In the genomic region with DNA sequence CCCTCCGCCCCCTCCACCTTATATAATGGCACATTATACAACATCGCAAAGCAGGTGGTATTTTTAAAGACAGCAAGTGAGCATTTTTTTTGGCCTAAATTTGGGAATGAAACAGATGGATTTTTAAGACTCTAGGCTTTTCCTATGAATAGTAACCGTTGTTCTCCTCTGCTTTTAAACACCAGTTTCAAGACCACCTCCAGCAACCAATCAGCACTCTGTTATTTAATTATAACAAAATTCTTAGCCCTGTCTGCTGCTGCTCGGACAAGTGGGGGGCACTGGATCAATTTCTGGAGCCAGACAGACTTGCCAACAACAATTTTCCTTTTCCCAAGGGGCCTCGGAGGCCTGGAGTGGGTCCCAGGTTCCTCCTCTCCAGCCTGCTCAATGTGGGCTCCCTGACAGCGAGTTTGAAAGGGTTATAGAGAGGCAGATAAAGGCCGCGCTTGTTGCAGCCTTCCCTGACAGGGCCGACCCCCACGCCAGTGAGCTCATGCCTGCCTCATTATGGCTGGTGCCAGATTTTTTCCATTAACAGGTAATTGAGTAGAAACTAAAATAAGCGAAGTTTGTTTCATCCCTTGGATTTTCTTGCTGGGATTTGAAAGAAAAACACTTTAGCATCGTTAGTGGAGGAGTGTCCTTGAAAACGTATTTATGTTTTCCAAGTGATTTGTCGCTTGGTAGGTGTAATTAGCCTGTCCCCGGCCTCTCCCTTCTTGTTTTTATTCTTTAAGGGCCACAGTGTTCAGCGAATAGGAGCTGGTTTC, we compare ENCODE assay signal across 15 cellular contexts.
A peak's percentile ranks its signal among the peaks of the same experiment; 100 is the strongest.
DNase-seq lines count a peak whose midpoint lies in the region; ATAC-seq lines count a peak whose summit lies in the region.
"Had no signal": no experiment of that assay in that cellular context is flagged by ENCODE, and none has a peak within 500 bp of the region (broad histone marks: within the 10 kb centered on the region; RNA-seq: fewer than 3 reads in every experiment).

No MANE protein-coding gene starts in this region.

- DNase-seq in NCI-H1092 (lab: John Stamatoyannopoulos, UW) (peak; percentile 56), anterior cingulate cortex (lab: John Stamatoyannopoulos, UW) (peak in 51 of 58 donors; percentile 16 to 92 (median 65)), left ventricle myocardium superior (peak; percentile 52), pons (ENCODE audit: low spot score) (peak; percentile 29), CD1c-positive myeloid dendritic cell (ENCODE audit: extremely low spot score) (no peak), T-helper 17 cell (no peak)
- DNase-seq in stimulated activated CD8-positive, alpha-beta memory T cell treated with anti-CD3 and anti-CD28 coated beads, Interleukin-4, amount 100 ng/mL, for 48 hours = no peak
- DNase-seq in stimulated activated CD4-positive, alpha-beta T cell treated with anti-CD3 and anti-CD28 coated beads, Interleukin-1b, Interleukin-23, amount 100 ng/mL, for 48 hours = no peak
- DNase-seq: cortex of kidney; erythroblast; left colon; naive B cell; NCI-H1694 treated with DMSO at 0.1 percent for 48 hours; stimulated activated CD4-positive, alpha-beta T cell treated with anti-CD3 and anti-CD28 coated beads, Interleukin-2, amount 100 ng/mL, for 24 hours; SW 1271 had no signal

- no peaks in the 10 kb centered on the region for H3K9me3 ChIP-seq in T-helper 17 cell (ENCODE audit: control insufficient read depth, low read length, poor library complexity, severe bottlenecking)

- H3K27me3 Mint-ChIP-seq in T-helper 17 cell = no peaks in the 10 kb centered on the region
- H3K27me3 Mint-ChIP-seq: naive B cell had no signal

- no peak overlapping the region for H3K27ac Mint-ChIP-seq in T-helper 17 cell
- H3K27ac Mint-ChIP-seq: naive B cell had no signal

- ATAC-seq in left ventricle myocardium superior (peak; percentile 68), T-helper 17 cell (no peak)
- ATAC-seq: left colon had no signal

- no peak overlapping the region for H3K4me3 Mint-ChIP-seq in T-helper 17 cell
- H3K4me3 Mint-ChIP-seq: naive B cell had no signal

- H3K4me1 Mint-ChIP-seq in T-helper 17 cell = no peaks in the 10 kb centered on the region
- H3K4me1 Mint-ChIP-seq: naive B cell had no signal

- intact Hi-C loops in left ventricle myocardium superior (cut with micrococcal nuclease) = no loop called here

- no peaks in the 10 kb centered on the region for H3K36me3 Mint-ChIP-seq in T-helper 17 cell (ENCODE audit: low read depth)
- H3K36me3 Mint-ChIP-seq: naive B cell had no signal

Comparison
In these comparisons a context has a peak if more than half of its experiments do, and no peak if none do; other contexts are left out.
1. DNase-seq: peak in NCI-H1092 (single experiment), anterior cingulate cortex (51 of 58), left ventricle myocardium superior (single experiment) and pons (single experiment); none in CD1c-positive myeloid dendritic cell (single experiment), T-helper 17 cell (0 of 3), stimulated activated CD8-positive, alpha-beta memory T cell treated with anti-CD3 and anti-CD28 coated beads, Interleukin-4, amount 100 ng/mL, for 48 hours (single experiment) and stimulated activated CD4-positive, alpha-beta T cell treated with anti-CD3 and anti-CD28 coated beads, Interleukin-1b, Interleukin-23, amount 100 ng/mL, for 48 hours (single experiment).